12 cellular contexts compared by ENCODE assay signal in the genomic region with DNA sequence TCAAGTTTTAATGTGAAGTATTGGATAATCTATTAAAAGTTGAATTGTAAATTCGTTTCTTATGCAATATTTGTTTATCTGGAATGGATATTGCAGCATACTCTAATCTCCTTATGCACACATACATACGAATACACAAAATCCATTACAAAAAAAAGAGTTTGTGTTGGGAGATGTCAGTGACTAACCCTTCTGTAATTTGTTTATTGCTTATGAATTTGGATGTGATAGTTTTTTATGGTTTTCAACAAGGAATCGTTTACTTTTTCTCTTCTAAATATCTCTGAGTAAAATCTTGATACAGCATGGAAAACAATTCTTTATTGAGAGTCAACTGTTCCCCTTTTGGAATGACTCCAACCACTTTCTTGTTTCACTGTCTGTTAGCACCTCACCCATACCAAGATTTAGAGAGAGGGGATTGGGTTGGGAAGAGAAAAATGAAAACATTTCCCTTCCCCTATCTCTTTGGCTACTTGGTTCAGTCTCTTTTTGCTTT.
DNase-seq lines count a peak whose midpoint lies in the region; ATAC-seq, FAIRE-seq and TF ChIP-seq lines count a peak whose summit lies in the region.
"Had no signal": no experiment of that assay in that cellular context is flagged by ENCODE, and none has a peak within 500 bp of the region (broad histone marks: within the 10 kb centered on the region; RNA-seq: fewer than 3 reads in every experiment).

No MANE protein-coding gene starts in this region.

- peaks cover 7% of the 10 kb centered on the region for H3K36me3 ChIP-seq in OCI-LY3 (replicated peaks; ENCODE audit: low read depth, low read length)
- H3K36me3 ChIP-seq in MM.1S (replicated peaks; ENCODE audit: insufficient read depth, low read length) = no peaks in the 10 kb centered on the region
- H3K36me3 ChIP-seq: right atrium auricular region had no signal

- H3K4me2 ChIP-seq in OCI-LY3 (ENCODE audit: low read length) (peak overlapping the region; percentile 40), MM.1S (ENCODE audit: low read depth, low read length) (no peak overlapping the region)

- H3F3A ChIP-seq in MM.1S (ENCODE audit: insufficient read depth, low read length) = no peaks in the 10 kb centered on the region; the same call in 1 of the 2 replicates

- H3K4me3 Mint-ChIP-seq in activated naive CD4-positive, alpha-beta T cell treated with anti-CD3 and anti-CD28 coated beads, Interleukin-2, amount 50 U/mL, for 24 hours = peak overlapping the region; percentile 49
- peak overlapping the region; percentile 41 to 65 for H3K4me3 Mint-ChIP-seq in stimulated activated naive CD8-positive, alpha-beta T cell treated with anti-CD3 and anti-CD28 coated beads, Interleukin-15, amount 100 ng/mL, for 72 hours
- H3K4me3 Mint-ChIP-seq: IgD-negative memory B cell, type B pancreatic cell had no signal

- H3K36me3 Mint-ChIP-seq in activated naive CD4-positive, alpha-beta T cell treated with anti-CD3 and anti-CD28 coated beads, Interleukin-2, amount 50 U/mL, for 24 hours = peaks cover 36% of the 10 kb centered on the region

- H3K27me3 ChIP-seq in OCI-LY3 (ENCODE audit: low read depth, low read length) = no peaks in the 10 kb centered on the region
- no peaks in the 10 kb centered on the region for H3K27me3 ChIP-seq in MM.1S (replicated peaks; ENCODE audit: insufficient read depth, low read length)
- H3K27me3 ChIP-seq: right atrium auricular region had no signal

- peak; percentile 91 for FAIRE-seq in endometrium (lab: Jason Lieb, UNC)
- FAIRE-seq: astrocyte had no signal

- peaks cover 51% of the 10 kb centered on the region for H3K4me1 ChIP-seq in OCI-LY3 (ENCODE audit: low read length)
- H3K4me1 ChIP-seq in MM.1S (ENCODE audit: low read length) = peaks cover 11% of the 10 kb centered on the region

- no peak for ATAC-seq in stimulated activated naive CD8-positive, alpha-beta T cell treated with anti-CD3 and anti-CD28 coated beads, Interleukin-15, amount 100 ng/mL, for 72 hours
- no peak for ATAC-seq in HG02759 (IDR thresholded peaks at IDR 0.05; ENCODE audit: unreplicated experiment)

- TF ChIP-seq CTCF in OCI-LY3 (IDR thresholded peaks at IDR 0.05; ENCODE audit: low read depth, low read length) = no peak
- TF ChIP-seq CTCF in MM.1S (IDR thresholded peaks at IDR 0.05; ENCODE audit: low read length) = no peak

- H3K4me3 ChIP-seq in OCI-LY3 (ENCODE audit: low read length) (no peak overlapping the region; the same call in 1 of the 2 replicates), MM.1S (ENCODE audit: low read length) (no peak overlapping the region)
- H3K4me3 ChIP-seq: right atrium auricular region had no signal

- no peaks in the 10 kb centered on the region for H3K9me3 Mint-ChIP-seq in activated naive CD4-positive, alpha-beta T cell treated with anti-CD3 and anti-CD28 coated beads, Interleukin-2, amount 50 U/mL, for 24 hours
- H3K9me3 Mint-ChIP-seq in stimulated activated naive CD8-positive, alpha-beta T cell treated with anti-CD3 and anti-CD28 coated beads, Interleukin-15, amount 100 ng/mL, for 72 hours = no peaks in the 10 kb centered on the region
- H3K9me3 Mint-ChIP-seq: IgD-negative memory B cell had no signal

- H3K79me2 ChIP-seq in OCI-LY3 (ENCODE audit: low read length) (peaks cover 63% of the 10 kb centered on the region), MM.1S (ENCODE audit: low read length) (peaks cover 83% of the 10 kb centered on the region)

- no peak for DNase-seq in activated naive CD4-positive, alpha-beta T cell treated with anti-CD3 and anti-CD28 coated beads, Interleukin-2, amount 50 U/mL, for 16 hours
- DNase-seq in stimulated activated naive CD8-positive, alpha-beta T cell treated with anti-CD3 and anti-CD28 coated beads, Interleukin-15, amount 100 ng/mL, for 72 hours = no peak
- DNase-seq in MM.1S (no peak), GM19238 (ENCODE audit: insufficient read length, low spot score) (no peak)

- no peaks in the 10 kb centered on the region for H3K9me2 ChIP-seq in MM.1S (replicated peaks; ENCODE audit: insufficient read depth, low read length)

- H3K27ac ChIP-seq in OCI-LY3 (ENCODE audit: low read length) (no peak overlapping the region), MM.1S (ENCODE audit: low read length) (no peak overlapping the region)
- H3K27ac ChIP-seq: right atrium auricular region had no signal

- H4K20me1 ChIP-seq in OCI-LY3 (ENCODE audit: insufficient read depth, low read length) = peaks cover 29% of the 10 kb centered on the region
- H4K20me1 ChIP-seq in MM.1S (ENCODE audit: insufficient read depth, low read length) = no peaks in the 10 kb centered on the region

- H3K4me1 Mint-ChIP-seq in activated naive CD4-positive, alpha-beta T cell treated with anti-CD3 and anti-CD28 coated beads, Interleukin-2, amount 50 U/mL, for 24 hours = peaks cover 94% of the 10 kb centered on the region
- peaks cover 98% of the 10 kb centered on the region for H3K4me1 Mint-ChIP-seq in stimulated activated naive CD8-positive, alpha-beta T cell treated with anti-CD3 and anti-CD28 coated beads, Interleukin-15, amount 100 ng/mL, for 72 hours

- H3K27me3 Mint-ChIP-seq in activated naive CD4-positive, alpha-beta T cell treated with anti-CD3 and anti-CD28 coated beads, Interleukin-2, amount 50 U/mL, for 24 hours = no peaks in the 10 kb centered on the region
- no peaks in the 10 kb centered on the region for H3K27me3 Mint-ChIP-seq in stimulated activated naive CD8-positive, alpha-beta T cell treated with anti-CD3 and anti-CD28 coated beads, Interleukin-15, amount 100 ng/mL, for 72 hours
- H3K27me3 Mint-ChIP-seq: IgD-negative memory B cell, type B pancreatic cell had no signal

- peak overlapping the region; percentile 85 for H3K27ac Mint-ChIP-seq in activated naive CD4-positive, alpha-beta T cell treated with anti-CD3 and anti-CD28 coated beads, Interleukin-2, amount 50 U/mL, for 24 hours
- H3K27ac Mint-ChIP-seq in stimulated activated naive CD8-positive, alpha-beta T cell treated with anti-CD3 and anti-CD28 coated beads, Interleukin-15, amount 100 ng/mL, for 72 hours = peak overlapping the region in 1 of 2 donors; percentile 65
- H3K27ac Mint-ChIP-seq: type B pancreatic cell had no signal

- H2AFZ ChIP-seq in OCI-LY3 (ENCODE audit: low read depth, low read length) = no peak overlapping the region
- H2AFZ ChIP-seq in MM.1S (ENCODE audit: low read length) = no peak overlapping the region

- no peak overlapping the region for H3K9ac ChIP-seq in OCI-LY3 (ENCODE audit: low read length)
- H3K9ac ChIP-seq in MM.1S (ENCODE audit: low read length) = no peak overlapping the region

- no peaks in the 10 kb centered on the region for H3K9me3 ChIP-seq in OCI-LY3 (ENCODE audit: insufficient read depth, low read length)
- H3K9me3 ChIP-seq in MM.1S (replicated peaks; ENCODE audit: insufficient read depth, low read length) = no peaks in the 10 kb centered on the region
- H3K9me3 ChIP-seq: right atrium auricular region had no signal
